In genomic region chr5:64637837-64638443, GRCh38 we compare ENCODE assay signal across 13 cellular contexts. TPM values are rescaled to one million over a fixed set of nuclear protein-coding genes. Genes with fewer than 3 reads are reported as not detected.
A peak's percentile ranks its signal among the peaks of the same experiment; 100 is the strongest.
DNase-seq lines count a peak whose midpoint lies in the region; ATAC-seq, FAIRE-seq and TF ChIP-seq lines count a peak whose summit lies in the region.
"Had no signal": no experiment of that assay in that cellular context is flagged by ENCODE, and none has a peak within 500 bp of the region (broad histone marks: within the 10 kb centered on the region; RNA-seq: fewer than 3 reads in every experiment).

No MANE protein-coding gene starts in this region.

- no peak for FAIRE-seq in kidney (lab: Jason Lieb, UNC)

- POLR2A ChIA-PET in PC-3 (lab: Charles Lee; ENCODE audit: unreplicated experiment), result no interaction called here
- POLR2A ChIA-PET in activated CD8-positive, alpha-beta T cell treated with anti-CD3 and anti-CD28 coated beads, Interleukin-2, amount 10 ng/mL, durations not matched to agents 7 days and 5 days (lab: Charles Lee), result interaction anchor here (0.7 kb wide), 1 partner anchor 364 kb away, joined by 3 read pairs; no protein-coding TSS in a partner anchor

- H3K4me3 ChIP-seq in ACC112 (ENCODE audit: low read depth, low read length) (no peak overlapping the region), GM12865 (ENCODE audit: low read depth, low read length) (no peak overlapping the region), PC-3 (ENCODE audit: low read length) (no peak overlapping the region), kidney (ENCODE audit: low read length in 2 of 2) (no peak overlapping the region)
- H3K4me3 ChIP-seq: stomach had no signal

- intact Hi-C loops in PC-3 (cut with micrococcal nuclease), result no loop called here
- intact Hi-C loops in kidney (cut with DNase I), result loop anchor here (5.0 kb wide), 1 partner anchor 144 kb away; no protein-coding TSS in a partner anchor

- H3K9me2 ChIP-seq in PC-3 (replicated peaks; ENCODE audit: low read length), result no peaks in the 10 kb centered on the region

- ATAC-seq in PC-3 (peak; percentile 24; the same call in 1 of the 2 replicates), HG02571 (IDR thresholded peaks at IDR 0.05; ENCODE audit: unreplicated experiment) (no peak)
- no peak for ATAC-seq in activated CD8-positive, alpha-beta T cell treated with anti-CD3 and anti-CD28 coated beads, Interleukin-2, amount 10 ng/mL, durations not matched to agents 7 days and 5 days

- H3K4me1 ChIP-seq in ACC112 (ENCODE audit: control insufficient read depth, insufficient read depth, low read length, unreplicated experiment), result peaks cover 4% of the 10 kb centered on the region
- H3K4me1 ChIP-seq in PC-3 (ENCODE audit: insufficient read depth, low read length), result no peaks in the 10 kb centered on the region
- H3K4me1 ChIP-seq in kidney (ENCODE audit: control insufficient read depth in 1 of 2, insufficient read depth in 1 of 2, low read depth in 1 of 2, low read length in 2 of 2), result peaks cover 0 to 2% of the 10 kb centered on the region in 2 donors
- H3K4me1 ChIP-seq: stomach had no signal

- H3F3A ChIP-seq in PC-3 (ENCODE audit: low read length, unreplicated experiment), result no peaks in the 10 kb centered on the region

- no peaks in the 10 kb centered on the region for H3K36me3 Mint-ChIP-seq in endothelial cell (ENCODE audit: low read depth, unreplicated experiment)
- H3K36me3 Mint-ChIP-seq in activated CD8-positive, alpha-beta T cell treated with anti-CD3 and anti-CD28 coated beads, Interleukin-2, amount 10 ng/mL, durations not matched to agents 7 days and 5 days (ENCODE audit: low read depth), result no peaks in the 10 kb centered on the region

- H2AFZ ChIP-seq in ACC112 (ENCODE audit: low read length, unreplicated experiment), result peak overlapping the region; percentile 3
- H2AFZ ChIP-seq in PC-3 (ENCODE audit: low read length), result no peak overlapping the region

- peak overlapping the region; percentile 59 for H3K27ac Mint-ChIP-seq in endothelial cell (ENCODE audit: unreplicated experiment)
- no peak overlapping the region for H3K27ac Mint-ChIP-seq in activated CD8-positive, alpha-beta T cell treated with anti-CD3 and anti-CD28 coated beads, Interleukin-2, amount 10 ng/mL, durations not matched to agents 7 days and 5 days
- H3K27ac Mint-ChIP-seq: activated naive CD8-positive, alpha-beta T cell treated with anti-CD3 and anti-CD28 coated beads, Interleukin-2, amount 50 U/mL, for 24 hours; dendritic cell treated with granulocyte-macrophage colony-stimulating factor and Interleukin-4, amounts not matched to agents 40 ng/mL and 50 ng/mL, for 4 days had no signal

- H3K79me2 ChIP-seq in ACC112 (ENCODE audit: control insufficient read depth, insufficient read depth, low read length, unreplicated experiment) (no peaks in the 10 kb centered on the region), PC-3 (ENCODE audit: low read length) (no peaks in the 10 kb centered on the region)

- CTCF ChIA-PET in PC-3 (lab: Charles Lee), result no interaction called here
- CTCF ChIA-PET in activated CD8-positive, alpha-beta T cell treated with anti-CD3 and anti-CD28 coated beads, Interleukin-2, amount 10 ng/mL, durations not matched to agents 7 days and 5 days (lab: Charles Lee), result interaction anchor here (2.1 kb wide), 1 partner anchor 845 kb away, joined by 7 read pairs; no protein-coding TSS in a partner anchor

- peaks cover 12% of the 10 kb centered on the region for H3K4me1 Mint-ChIP-seq in endothelial cell (ENCODE audit: unreplicated experiment)
- peaks cover 6% of the 10 kb centered on the region for H3K4me1 Mint-ChIP-seq in activated CD8-positive, alpha-beta T cell treated with anti-CD3 and anti-CD28 coated beads, Interleukin-2, amount 10 ng/mL, durations not matched to agents 7 days and 5 days (ENCODE audit: low read depth)

- DNase-seq in GM12865 (ENCODE audit: low read depth) (peak; percentile 29), PC-3 (no peak), endothelial cell (ENCODE audit: low spot score) (no peak), kidney (no peak)
- no peak for DNase-seq in activated CD8-positive, alpha-beta T cell treated with anti-CD3 and anti-CD28 coated beads, Interleukin-2, amount 10 ng/mL, durations not matched to agents 7 days and 5 days
- DNase-seq in stimulated activated CD4-positive, alpha-beta T cell treated with anti-CD3 and anti-CD28 coated beads, Interleukin-4, amount 100 ng/mL, for 24 hours, result no peak
- DNase-seq: NCI-H510A, stomach had no signal

- no TSS peak for BruUV-seq in PC-3 (replicated peaks; lab: Mats Ljungman, UMichigan)

- H3K9me3 ChIP-seq in PC-3 (ENCODE audit: low read length), result no peaks in the 10 kb centered on the region
- H3K9me3 ChIP-seq in kidney (ENCODE audit: control insufficient read depth in 1 of 2, low read length in 2 of 2), result no peaks in the 10 kb centered on the region
- H3K9me3 ChIP-seq: stomach had no signal

- H3K9ac ChIP-seq in PC-3 (ENCODE audit: low read length), result no peak overlapping the region
- H3K9ac ChIP-seq in kidney (ENCODE audit: low read length in 2 of 2), result no peak overlapping the region

- H3K4me3 Mint-ChIP-seq in endothelial cell (ENCODE audit: unreplicated experiment), result no peak overlapping the region
- H3K4me3 Mint-ChIP-seq in activated CD8-positive, alpha-beta T cell treated with anti-CD3 and anti-CD28 coated beads, Interleukin-2, amount 10 ng/mL, durations not matched to agents 7 days and 5 days, result no peak overlapping the region
- H3K4me3 Mint-ChIP-seq: activated naive CD8-positive, alpha-beta T cell treated with anti-CD3 and anti-CD28 coated beads, Interleukin-2, amount 50 U/mL, for 24 hours; dendritic cell treated with granulocyte-macrophage colony-stimulating factor and Interleukin-4, amounts not matched to agents 40 ng/mL and 50 ng/mL, for 4 days had no signal

- no peaks in the 10 kb centered on the region for H4K20me1 ChIP-seq in PC-3 (ENCODE audit: low read length)

- TF ChIP-seq CTCF in GM12865 (IDR thresholded peaks at IDR 0.05; ENCODE audit: insufficient read depth, low read depth, low read length, missing control alignments) (peak; percentile 14), PC-3 (conservative IDR thresholded peaks at IDR 0.05; ENCODE audit: low read depth, low read length) (0 out of 2 replicates have a peak, but pooled peaks have one; percentile 20), endothelial cell (IDR thresholded peaks at IDR 0.05; ENCODE audit: unreplicated experiment) (no peak), kidney (IDR thresholded peaks at IDR 0.05; ENCODE audit: borderline replicate concordance, extremely low read depth, insufficient read depth) (no peak)

- H3K27me3 Mint-ChIP-seq in endothelial cell (ENCODE audit: unreplicated experiment), result no peaks in the 10 kb centered on the region
- H3K27me3 Mint-ChIP-seq in activated CD8-positive, alpha-beta T cell treated with anti-CD3 and anti-CD28 coated beads, Interleukin-2, amount 10 ng/mL, durations not matched to agents 7 days and 5 days (ENCODE audit: low read depth), result peaks cover 30% of the 10 kb centered on the region

- H3K36me3 ChIP-seq in ACC112 (ENCODE audit: insufficient read depth, low read length), result no peaks in the 10 kb centered on the region
- H3K36me3 ChIP-seq in PC-3 (ENCODE audit: low read depth, low read length), result no peaks in the 10 kb centered on the region
- no peaks in the 10 kb centered on the region for H3K36me3 ChIP-seq in kidney (ENCODE audit: control insufficient read depth in 1 of 2, insufficient read depth in 2 of 2, low read length in 2 of 2)
- H3K36me3 ChIP-seq: stomach had no signal

- H3K27me3 ChIP-seq in ACC112 (ENCODE audit: insufficient read depth, low read length), result no peaks in the 10 kb centered on the region
- no peaks in the 10 kb centered on the region for H3K27me3 ChIP-seq in PC-3 (ENCODE audit: low read length)

- no peaks in the 10 kb centered on the region for H3K9me3 Mint-ChIP-seq in endothelial cell (ENCODE audit: unreplicated experiment)
- no peaks in the 10 kb centered on the region for H3K9me3 Mint-ChIP-seq in activated CD8-positive, alpha-beta T cell treated with anti-CD3 and anti-CD28 coated beads, Interleukin-2, amount 10 ng/mL, durations not matched to agents 7 days and 5 days (ENCODE audit: insufficient read depth)
- H3K9me3 Mint-ChIP-seq: activated naive CD8-positive, alpha-beta T cell treated with anti-CD3 and anti-CD28 coated beads, Interleukin-2, amount 50 U/mL, for 24 hours; dendritic cell treated with granulocyte-macrophage colony-stimulating factor and Interleukin-4, amounts not matched to agents 40 ng/mL and 50 ng/mL, for 4 days had no signal

- H3K27ac ChIP-seq in ACC112 (ENCODE audit: low read depth, low read length), result no peak overlapping the region
- no peak overlapping the region for H3K27ac ChIP-seq in PC-3 (ENCODE audit: low read length)
- H3K27ac ChIP-seq in kidney (ENCODE audit: low read depth in 2 of 2, low read length in 2 of 2), result no peak overlapping the region
- H3K27ac ChIP-seq: stomach had no signal

- H3K4me2 ChIP-seq in PC-3 (ENCODE audit: low read length), result no peak overlapping the region

RNA-seq across cellular contexts. Expression of gene SHISAL2B, which starts 52.4 kb away (rescaled TPM):
- total RNA-seq in PC-3 (2014; rRNA removed) (0.62 TPM in 1 of 2 replicates, not detected in the other), endothelial cell (ENCODE audit: unreplicated experiment) (1.4 TPM), kidney (not detected)
- not detected for polyA plus RNA-seq in kidney (ENCODE audit: insufficient read depth, low read depth, low replicate concordance)
- not detected for total RNA-seq in activated CD8-positive, alpha-beta T cell treated with anti-CD3 and anti-CD28 coated beads, Interleukin-2, amount 10 ng/mL, durations not matched to agents 7 days and 5 days
- total RNA-seq: kidney epithelial cell, stomach had no signal
- polyA plus RNA-seq: stomach had no signal

Comparison
In these comparisons a context has a peak if more than half of its experiments do, and no peak if none do; other contexts are left out.
1. CTCF ChIP-seq: peak in GM12865 (single experiment) and PC-3 (single experiment); none in endothelial cell (single experiment) and kidney (single experiment).